Comparison of ENCODE assay signal across 17 cellular contexts in the genomic region with DNA sequence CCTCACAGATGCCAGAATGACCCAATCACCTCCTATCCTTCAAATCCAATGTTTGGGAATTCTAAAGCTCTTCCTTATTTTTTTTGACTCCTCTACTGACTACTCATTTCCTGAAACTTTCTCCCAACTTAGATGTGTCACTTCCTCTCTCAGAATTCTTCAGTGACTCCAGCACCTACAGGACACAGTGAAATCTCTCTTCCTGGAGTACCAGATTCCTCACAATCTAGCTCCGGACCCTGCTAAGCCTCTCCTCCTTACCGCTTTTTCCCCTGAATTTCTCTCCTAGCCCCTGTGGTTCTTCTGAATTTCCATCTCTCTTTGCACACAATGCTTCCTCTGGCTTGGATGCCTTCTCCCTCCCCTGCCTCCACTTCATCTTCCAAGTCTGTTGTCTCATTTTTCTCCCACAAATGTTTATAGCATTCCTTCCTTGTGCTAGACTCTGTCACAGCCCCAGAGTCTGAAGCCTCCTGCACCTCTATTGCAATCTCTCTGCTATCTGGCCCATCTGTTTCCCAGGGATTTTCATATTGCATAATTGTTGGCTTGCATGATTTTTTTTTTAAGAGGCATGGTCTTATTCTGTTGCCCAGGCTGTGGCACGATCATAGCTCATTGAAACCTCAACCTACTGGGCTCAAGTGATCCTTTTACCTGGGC.
DNase-seq lines count a peak whose midpoint lies in the region; ATAC-seq, FAIRE-seq and TF ChIP-seq lines count a peak whose summit lies in the region.
"Had no signal": no experiment of that assay in that cellular context is flagged by ENCODE, and none has a peak within 500 bp of the region (broad histone marks: within the 10 kb centered on the region; RNA-seq: fewer than 3 reads in every experiment).

No MANE protein-coding gene starts in this region.

- H2AFZ ChIP-seq in keratinocyte (ENCODE audit: control insufficient read depth, low read length): peak overlapping the region; percentile 80

- peaks cover 23% of the 10 kb centered on the region for H3K27me3 Mint-ChIP-seq in HFFc6 (ENCODE audit: insufficient read depth)
- no peaks in the 10 kb centered on the region for H3K27me3 Mint-ChIP-seq in activated CD4-positive, alpha-beta memory T cell treated with anti-CD3 and anti-CD28 coated beads, Interleukin-2, amount 10 ng/mL, durations not matched to agents 7 days and 5 days

- no peaks in the 10 kb centered on the region for H4K20me1 ChIP-seq in keratinocyte (ENCODE audit: control insufficient read depth, extremely low read depth, insufficient read depth, low read length)

- H3K36me3 ChIP-seq in adipocyte (ENCODE audit: control insufficient read depth, insufficient read depth, low read length, severe bottlenecking) (no peaks in the 10 kb centered on the region), keratinocyte (ENCODE audit: control insufficient read depth in 2 of 2, extremely low read depth in 1 of 2, insufficient read depth in 2 of 2, low read length in 2 of 2) (no peaks in the 10 kb centered on the region)
- H3K36me3 ChIP-seq: ascending aorta had no signal

- H3K27ac Mint-ChIP-seq in HFFc6: peak overlapping the region; percentile 46; the same call in 1 of the 2 replicates
- H3K27ac Mint-ChIP-seq in activated CD4-positive, alpha-beta memory T cell treated with anti-CD3 and anti-CD28 coated beads, Interleukin-2, amount 10 ng/mL, durations not matched to agents 7 days and 5 days: no peak overlapping the region
- H3K27ac Mint-ChIP-seq: CD14-positive monocyte, endodermal cell had no signal

- ATAC-seq in HG03432 (IDR thresholded peaks at IDR 0.05; ENCODE audit: unreplicated experiment) (no peak), GM21526 (IDR thresholded peaks at IDR 0.05; ENCODE audit: low FRiP score, unreplicated experiment) (no peak), GM21528 (IDR thresholded peaks at IDR 0.05; ENCODE audit: low FRiP score, unreplicated experiment) (no peak)
- ATAC-seq: activated T-cell treated with anti-CD3 and anti-CD28 coated beads, Interleukin-2, amount 50 U/mL, for 4 hours had no signal

- POLR2A ChIA-PET in activated CD4-positive, alpha-beta memory T cell treated with anti-CD3 and anti-CD28 coated beads, Interleukin-2, amount 10 ng/mL, durations not matched to agents 7 days and 5 days (lab: Charles Lee): interaction anchor here (1.1 kb wide), 1 partner anchor 35 kb away, joined by 3 read pairs; no protein-coding TSS in a partner anchor

- H3K9me3 Mint-ChIP-seq in HFFc6: no peaks in the 10 kb centered on the region
- no peaks in the 10 kb centered on the region for H3K9me3 Mint-ChIP-seq in activated CD4-positive, alpha-beta memory T cell treated with anti-CD3 and anti-CD28 coated beads, Interleukin-2, amount 10 ng/mL, durations not matched to agents 7 days and 5 days
- H3K9me3 Mint-ChIP-seq: activated T-cell treated with anti-CD3 and anti-CD28 coated beads, Interleukin-2, amount 50 U/mL, for 4 hours; endodermal cell had no signal

- H3K27ac ChIP-seq in keratinocyte (ENCODE audit: control insufficient read depth, insufficient read depth, low read length): peak overlapping the region; percentile 29
- H3K27ac ChIP-seq: ascending aorta had no signal

- H3K9me3 ChIP-seq in adipocyte (ENCODE audit: control insufficient read depth, low read length) (no peaks in the 10 kb centered on the region), keratinocyte (ENCODE audit: control insufficient read depth, low read depth, low read length) (no peaks in the 10 kb centered on the region)
- H3K9me3 ChIP-seq: ascending aorta had no signal

- H3K4me1 Mint-ChIP-seq in HFFc6 (ENCODE audit: low read depth): peaks cover 18% of the 10 kb centered on the region
- peaks cover 2% of the 10 kb centered on the region for H3K4me1 Mint-ChIP-seq in activated CD4-positive, alpha-beta memory T cell treated with anti-CD3 and anti-CD28 coated beads, Interleukin-2, amount 10 ng/mL, durations not matched to agents 7 days and 5 days
- H3K4me1 Mint-ChIP-seq: CD14-positive monocyte had no signal

- dilution Hi-C loops in keratinocyte (cut with MboI; ENCODE audit: extremely low pct_ligation_motif_present, low sequenced_read_pairs): no loop called here

- H3K27me3 ChIP-seq in adipocyte (replicated peaks; ENCODE audit: control insufficient read depth, insufficient read depth, low read length) (no peaks in the 10 kb centered on the region), keratinocyte (ENCODE audit: control insufficient read depth, extremely low read depth, insufficient read depth, low read length) (no peaks in the 10 kb centered on the region)
- H3K27me3 ChIP-seq: ascending aorta had no signal

- H3K4me1 ChIP-seq in adipocyte (ENCODE audit: control insufficient read depth, insufficient read depth, low read length) (peaks cover 6% of the 10 kb centered on the region), keratinocyte (ENCODE audit: control insufficient read depth, extremely low read depth, insufficient read depth, low read length) (peaks cover 10% of the 10 kb centered on the region)
- H3K4me1 ChIP-seq: ascending aorta had no signal

- H3K36me3 Mint-ChIP-seq in HFFc6 (ENCODE audit: low read depth): no peaks in the 10 kb centered on the region
- H3K36me3 Mint-ChIP-seq in activated CD4-positive, alpha-beta memory T cell treated with anti-CD3 and anti-CD28 coated beads, Interleukin-2, amount 10 ng/mL, durations not matched to agents 7 days and 5 days (ENCODE audit: low read depth): no peaks in the 10 kb centered on the region
- H3K36me3 Mint-ChIP-seq: CD14-positive monocyte had no signal

- peak overlapping the region; percentile 48 for H3K4me2 ChIP-seq in keratinocyte (ENCODE audit: control insufficient read depth, extremely low read depth, insufficient read depth, low read depth, low read length)

- no peak for TF ChIP-seq CTCF in HFFc6 (IDR thresholded peaks at IDR 0.05)
- no peak for TF ChIP-seq CTCF in keratinocyte (optimal IDR thresholded peaks at IDR 0.05 in 1 of 3, IDR thresholded peaks at IDR 0.05 in 1 of 3, conservative IDR thresholded peaks at IDR 0.05 in 1 of 3; ENCODE audit: extremely low read depth in 1 of 3, insufficient read depth in 2 of 3, low read length in 3 of 3)

- H3K9me1 ChIP-seq in keratinocyte (ENCODE audit: control insufficient read depth, extremely low read depth, insufficient read depth, low read length): no peaks in the 10 kb centered on the region

- peak; percentile 36 for DNase-seq in AG08396 (ENCODE audit: low spot score)
- DNase-seq in HFFc6: peak; percentile 36
- peak; percentile 37 for DNase-seq in adipocyte (ENCODE audit: low read depth)
- no peak for DNase-seq in keratinocyte (ENCODE audit: low read depth, low spot score)
- DNase-seq in activated CD4-positive, alpha-beta memory T cell treated with anti-CD3 and anti-CD28 coated beads, Interleukin-2, amount 10 ng/mL, durations not matched to agents 7 days and 5 days: no peak
- DNase-seq: activated CD4-positive, CD25-positive, alpha-beta regulatory T cell; activated T-cell treated with anti-CD3 and anti-CD28 coated beads, Interleukin-2, amount 50 U/mL, for 4 hours; endodermal cell; midbrain; NCI-H345; posterior cingulate gyrus had no signal

- no peak overlapping the region for H3K9ac ChIP-seq in adipocyte (ENCODE audit: low read length)
- H3K9ac ChIP-seq in keratinocyte (ENCODE audit: control insufficient read depth, extremely low read depth, insufficient read depth, low read length): no peak overlapping the region

- no peaks in the 10 kb centered on the region for H3K79me2 ChIP-seq in keratinocyte (ENCODE audit: control insufficient read depth, insufficient read depth, low read length)

- CTCF ChIA-PET in activated CD4-positive, alpha-beta memory T cell treated with anti-CD3 and anti-CD28 coated beads, Interleukin-2, amount 10 ng/mL, durations not matched to agents 7 days and 5 days (lab: Charles Lee): no interaction called here

- no peak overlapping the region for H3K4me3 ChIP-seq in adipocyte (ENCODE audit: low read length)
- H3K4me3 ChIP-seq in keratinocyte (ENCODE audit: control insufficient read depth in 2 of 3, extremely low read depth in 1 of 3, insufficient read depth in 2 of 3, low read depth in 1 of 3, low read length in 3 of 3): no peak overlapping the region
- H3K4me3 ChIP-seq: ascending aorta had no signal

- peak overlapping the region; percentile 51 for H3K4me3 Mint-ChIP-seq in HFFc6
- H3K4me3 Mint-ChIP-seq in activated CD4-positive, alpha-beta memory T cell treated with anti-CD3 and anti-CD28 coated beads, Interleukin-2, amount 10 ng/mL, durations not matched to agents 7 days and 5 days: no peak overlapping the region
- H3K4me3 Mint-ChIP-seq: activated T-cell treated with anti-CD3 and anti-CD28 coated beads, Interleukin-2, amount 50 U/mL, for 4 hours; CD14-positive monocyte; endodermal cell had no signal

- FAIRE-seq in keratinocyte (lab: Jason Lieb, UNC): peak; percentile 90
- FAIRE-seq: G401.6 had no signal

Comparison
In these comparisons a context has a peak if more than half of its experiments do, and no peak if none do; other contexts are left out.
1. DNase-seq: peak in AG08396 (single experiment), HFFc6 (single experiment) and adipocyte (single experiment); none in keratinocyte (single experiment) and activated CD4-positive, alpha-beta memory T cell treated with anti-CD3 and anti-CD28 coated beads, Interleukin-2, amount 10 ng/mL, durations not matched to agents 7 days and 5 days (single experiment).